In the genomic region with DNA sequence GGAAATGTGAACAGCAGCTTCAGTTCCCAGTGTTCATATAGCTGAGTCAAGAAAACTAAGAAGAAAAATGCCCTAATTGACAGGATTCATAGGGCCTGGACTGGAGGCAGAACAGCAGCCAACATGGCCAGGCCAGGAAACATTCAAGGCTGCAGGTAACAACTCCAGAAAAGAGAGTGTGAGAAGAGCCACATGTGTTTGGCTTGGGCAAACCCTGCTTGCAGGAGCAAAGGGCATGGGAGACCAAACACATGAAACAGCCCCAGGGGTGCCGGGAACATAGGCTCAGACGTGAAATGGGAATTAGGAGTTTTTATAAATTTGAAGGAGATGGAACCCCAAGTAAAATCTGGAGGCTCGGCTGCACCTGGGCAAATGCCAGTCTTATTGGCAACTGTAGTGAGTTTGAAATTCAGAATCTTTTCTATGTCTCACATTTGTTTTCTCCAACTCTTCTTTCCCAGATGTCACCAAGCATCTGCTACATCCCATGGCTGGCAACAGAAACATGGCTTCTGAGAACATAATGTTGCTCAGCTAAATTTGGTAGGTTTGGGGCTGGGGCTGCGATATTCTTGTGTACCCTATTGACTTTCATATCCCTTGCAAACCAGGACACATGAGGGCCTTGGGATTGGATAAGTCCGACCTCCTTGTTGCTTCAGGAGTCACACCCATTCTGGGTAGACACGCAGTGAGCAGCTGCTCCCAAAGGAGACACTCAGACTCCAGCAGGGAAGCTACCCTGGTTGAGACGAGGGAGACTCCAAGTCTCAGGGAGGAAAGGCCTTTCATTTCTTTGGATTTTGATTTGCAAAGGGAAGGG, we compare ENCODE assay signal across 15 cellular contexts.
A peak's percentile ranks its signal among the peaks of the same experiment; 100 is the strongest.
DNase-seq lines count a peak whose midpoint lies in the region; ATAC-seq and TF ChIP-seq lines count a peak whose summit lies in the region.
"Had no signal": no experiment of that assay in that cellular context is flagged by ENCODE, and none has a peak within 500 bp of the region (broad histone marks: within the 10 kb centered on the region; RNA-seq: fewer than 3 reads in every experiment).

No MANE protein-coding gene starts in this region.

- TF ChIP-seq EP300 in sigmoid colon (IDR thresholded peaks at IDR 0.05): no peak

- H3K4me3 Mint-ChIP-seq in activated CD4-positive, alpha-beta memory T cell treated with anti-CD3 and anti-CD28 coated beads, Interleukin-2, amount 10 ng/mL, durations not matched to agents 7 days and 5 days: no peak overlapping the region
- H3K4me3 Mint-ChIP-seq: CD14-positive monocyte had no signal

- POLR2A ChIA-PET in activated CD4-positive, alpha-beta memory T cell treated with anti-CD3 and anti-CD28 coated beads, Interleukin-2, amount 10 ng/mL, durations not matched to agents 7 days and 5 days (lab: Charles Lee): no interaction called here

- H3K27me3 Mint-ChIP-seq in activated CD4-positive, alpha-beta memory T cell treated with anti-CD3 and anti-CD28 coated beads, Interleukin-2, amount 10 ng/mL, durations not matched to agents 7 days and 5 days: no peaks in the 10 kb centered on the region

- H3K4me2 ChIP-seq in BLaER1 treated with 17β-estradiol and CSF1 and Interleukin-3, amounts not matched to agents 10 nM and 100 nM: peak overlapping the region in 7 of 11 experiments; percentile 2 to 49 (median 23); a peak in 11 of 22 replicates

- no peaks in the 10 kb centered on the region for H3K36me3 Mint-ChIP-seq in activated CD4-positive, alpha-beta memory T cell treated with anti-CD3 and anti-CD28 coated beads, Interleukin-2, amount 10 ng/mL, durations not matched to agents 7 days and 5 days (ENCODE audit: low read depth)
- H3K36me3 Mint-ChIP-seq: CD14-positive monocyte had no signal

- no peak for TF ChIP-seq POLR2A in sigmoid colon (IDR thresholded peaks at IDR 0.05)

- H4K20me1 ChIP-seq in BLaER1 treated with 17β-estradiol and CSF1 and Interleukin-3, amounts not matched to agents 10 nM and 100 nM: no peaks in the 10 kb centered on the region

- H3K27ac Mint-ChIP-seq in activated CD4-positive, alpha-beta memory T cell treated with anti-CD3 and anti-CD28 coated beads, Interleukin-2, amount 10 ng/mL, durations not matched to agents 7 days and 5 days: no peak overlapping the region
- H3K27ac Mint-ChIP-seq: CD14-positive monocyte had no signal

- peaks cover 0 to 10% (median 5%) of the 10 kb centered on the region in 10 experiments; a peak in 5 of 20 replicates for H3K4me1 ChIP-seq in BLaER1 treated with 17β-estradiol and CSF1 and Interleukin-3, amounts not matched to agents 10 nM and 100 nM
- H3K4me1 ChIP-seq in psoas muscle (peaks cover 12% of the 10 kb centered on the region), sigmoid colon (peaks cover 0 to 15% (median 0%) of the 10 kb centered on the region in 4 donors)

- H3K4me1 Mint-ChIP-seq in activated CD4-positive, alpha-beta memory T cell treated with anti-CD3 and anti-CD28 coated beads, Interleukin-2, amount 10 ng/mL, durations not matched to agents 7 days and 5 days: no peaks in the 10 kb centered on the region
- H3K4me1 Mint-ChIP-seq: CD14-positive monocyte had no signal

- CTCF ChIA-PET in activated CD4-positive, alpha-beta memory T cell treated with anti-CD3 and anti-CD28 coated beads, Interleukin-2, amount 10 ng/mL, durations not matched to agents 7 days and 5 days (lab: Charles Lee): no interaction called here

- H3K9me3 ChIP-seq in BLaER1 treated with 17β-estradiol and CSF1 and Interleukin-3, amounts not matched to agents 10 nM and 100 nM (replicated peaks in 1 of 11): no peaks in the 10 kb centered on the region
- H3K9me3 ChIP-seq in psoas muscle (no peaks in the 10 kb centered on the region), sigmoid colon (no peaks in the 10 kb centered on the region)

- WGBS in psoas muscle, 3 donors: 35 to 56% (median 40%) methylated on average over 7 of the region's 7 CpGs
- 79 to 84% methylated on average over 7 of the region's 7 CpGs for WGBS in sigmoid colon, 2 donors

- DNase-seq in NCI-H446 treated with DMSO at 0.1 percent for 48 hours (lab: John Stamatoyannopoulos, UW): peak; percentile 68
- DNase-seq in left lobe of liver (ENCODE audit: low spot score): no peak
- DNase-seq in psoas muscle: no peak
- DNase-seq in activated CD4-positive, alpha-beta memory T cell treated with anti-CD3 and anti-CD28 coated beads, Interleukin-2, amount 10 ng/mL, durations not matched to agents 7 days and 5 days: no peak
- no peak for DNase-seq in sigmoid colon
- DNase-seq: DMS153, KG1, NCI-H1417 treated with DMSO at 0.1 percent for 48 hours, NCI-H2081, SIG-M5 had no signal

- H3K36me3 ChIP-seq in BLaER1 treated with 17β-estradiol and CSF1 and Interleukin-3, amounts not matched to agents 10 nM and 100 nM: no peaks in the 10 kb centered on the region
- H3K36me3 ChIP-seq in psoas muscle (ENCODE audit: insufficient read depth in 1 of 2, low read depth in 1 of 2) (no peaks in the 10 kb centered on the region), sigmoid colon (no peaks in the 10 kb centered on the region)

- ATAC-seq in left lobe of liver (peak; percentile 18), psoas muscle (peak in 3 of 4 donors; percentile 51 to 68 (median 68)), HG02938 (IDR thresholded peaks at IDR 0.05; ENCODE audit: unreplicated experiment) (no peak), GM21529 (IDR thresholded peaks at IDR 0.05; ENCODE audit: unreplicated experiment) (no peak)
- ATAC-seq: HepG2 had no signal

- H3K9ac ChIP-seq in BLaER1 treated with 17β-estradiol and CSF1 and Interleukin-3, amounts not matched to agents 10 nM and 100 nM: no peak overlapping the region

- H3K27ac ChIP-seq in BLaER1 treated with 17β-estradiol and CSF1 and Interleukin-3, amounts not matched to agents 10 nM and 100 nM: no peak overlapping the region
- H3K27ac ChIP-seq in psoas muscle: peak overlapping the region; percentile 3
- no peak overlapping the region for H3K27ac ChIP-seq in sigmoid colon

- no peaks in the 10 kb centered on the region for H3K9me3 Mint-ChIP-seq in activated CD4-positive, alpha-beta memory T cell treated with anti-CD3 and anti-CD28 coated beads, Interleukin-2, amount 10 ng/mL, durations not matched to agents 7 days and 5 days

- H3K4me3 ChIP-seq in BLaER1 treated with 17β-estradiol and CSF1 and Interleukin-3, amounts not matched to agents 10 nM and 100 nM: no peak overlapping the region
- H3K4me3 ChIP-seq in psoas muscle: no peak overlapping the region
- no peak overlapping the region for H3K4me3 ChIP-seq in sigmoid colon

- intact Hi-C loops in psoas muscle (cut with DNase I) (no loop called here), sigmoid colon (cut with DNase I) (no loop called here)

- no peak for TF ChIP-seq CTCF in psoas muscle (IDR thresholded peaks at IDR 0.05)
- TF ChIP-seq CTCF in sigmoid colon (IDR thresholded peaks at IDR 0.05): no peak

- H3K27me3 ChIP-seq in BLaER1 treated with 17β-estradiol and CSF1 and Interleukin-3, amounts not matched to agents 10 nM and 100 nM: no peaks in the 10 kb centered on the region
- no peaks in the 10 kb centered on the region for H3K27me3 ChIP-seq in psoas muscle (ENCODE audit: insufficient read depth in 3 of 3, low read length in 2 of 3)
- H3K27me3 ChIP-seq in sigmoid colon: no peaks in the 10 kb centered on the region

Comparison
In these comparisons a context has a peak if more than half of its experiments do, and no peak if none do; other contexts are left out.
1. ATAC-seq: peak in left lobe of liver (single experiment) and psoas muscle (3 of 4); none in HG02938 (single experiment) and GM21529 (single experiment).